17 cellular contexts compared by ENCODE assay signal in the genomic region with DNA sequence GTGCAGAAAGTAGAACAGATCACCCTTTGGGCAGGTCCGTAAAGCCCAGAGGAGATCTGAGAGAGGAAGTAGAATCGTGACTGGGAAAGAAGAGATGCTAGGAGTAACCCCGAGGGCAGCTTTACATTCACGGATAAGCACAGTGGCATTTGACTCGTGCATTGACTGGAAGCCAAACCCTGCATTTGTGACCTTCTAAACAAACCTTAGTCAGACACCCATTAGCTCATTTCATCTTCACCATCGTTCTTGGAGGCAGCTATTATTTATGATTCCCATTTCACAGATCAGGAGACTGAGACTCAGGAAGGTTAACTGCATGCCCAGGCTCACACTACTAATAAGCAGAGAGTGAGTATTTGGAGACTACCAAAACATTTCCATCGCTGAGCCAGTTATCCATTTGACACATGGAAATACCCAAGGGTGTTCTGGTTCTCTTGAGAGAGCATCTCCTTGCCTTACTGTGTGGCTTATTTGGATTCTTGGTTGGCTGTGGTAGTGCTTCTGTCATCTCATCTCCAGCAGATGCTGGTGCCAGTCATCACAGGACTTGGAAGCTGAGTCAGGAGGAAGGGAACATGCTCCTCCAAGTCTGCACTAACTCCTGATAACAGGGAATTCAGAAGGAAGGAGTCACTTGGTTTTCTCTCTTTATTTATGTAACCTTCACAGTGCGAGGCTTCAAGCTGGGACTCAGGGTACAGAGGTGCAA. TPM values are rescaled to one million over a fixed set of nuclear protein-coding genes. Genes with fewer than 3 reads are reported as not detected.
DNase-seq lines count a peak whose midpoint lies in the region; ATAC-seq and TF ChIP-seq lines count a peak whose summit lies in the region.
"Had no signal": no experiment of that assay in that cellular context is flagged by ENCODE, and none has a peak within 500 bp of the region (broad histone marks: within the 10 kb centered on the region; RNA-seq: fewer than 3 reads in every experiment).

No MANE protein-coding gene starts in this region.

- TF ChIP-seq CTCF in right atrium auricular region (IDR thresholded peaks at IDR 0.05) (no peak), fibroblast of lung (conservative IDR thresholded peaks at IDR 0.05 in 1 of 2, IDR thresholded peaks at IDR 0.05 in 1 of 2; ENCODE audit: low read depth in 1 of 2, low read length in 2 of 2) (no peak), ovary (IDR thresholded peaks at IDR 0.05) (no peak)

- no peaks in the 10 kb centered on the region for H3K27me3 ChIP-seq in right atrium auricular region
- H3K27me3 ChIP-seq in MG63 = no peaks in the 10 kb centered on the region
- H3K27me3 ChIP-seq in fibroblast of lung (ENCODE audit: control insufficient read depth, insufficient read depth, low read length) = no peaks in the 10 kb centered on the region
- H3K27me3 ChIP-seq in ovary = no peaks in the 10 kb centered on the region

- no peak overlapping the region for H3K4me2 ChIP-seq in fibroblast of lung (ENCODE audit: extremely low read depth, insufficient read depth, low read length)
- H3K4me2 ChIP-seq: A549 had no signal

- H3K9me3 ChIP-seq in right atrium auricular region (no peaks in the 10 kb centered on the region), MG63 (no peaks in the 10 kb centered on the region), fibroblast of lung (ENCODE audit: control insufficient read depth, insufficient read depth, low read depth, low read length) (no peaks in the 10 kb centered on the region), ovary (no peaks in the 10 kb centered on the region)
- H3K9me3 ChIP-seq: A549 had no signal

- H2AFZ ChIP-seq in fibroblast of lung (ENCODE audit: low read length) = peak overlapping the region; percentile 28

- H3K4me3 ChIP-seq in right atrium auricular region (no peak overlapping the region), MG63 (no peak overlapping the region), fibroblast of lung (replicated peaks in 1 of 4; ENCODE audit: control extremely low read depth in 1 of 4, insufficient read depth in 1 of 4, low read depth in 3 of 4, low read length in 4 of 4) (no peak overlapping the region), ovary (no peak overlapping the region)
- H3K4me3 ChIP-seq: A549 had no signal

- ATAC-seq in Right ventricle myocardium inferior = no peak
- ATAC-seq in GM19452 (IDR thresholded peaks at IDR 0.05; ENCODE audit: unreplicated experiment) = no peak
- ATAC-seq: A549 had no signal

- no peaks in the 10 kb centered on the region for H3K79me2 ChIP-seq in fibroblast of lung (ENCODE audit: control insufficient read depth, insufficient read depth, low read length)

- H3K9ac ChIP-seq in fibroblast of lung (ENCODE audit: insufficient read depth, low read length) = no peak overlapping the region

- H3K27ac ChIP-seq in right atrium auricular region = peak overlapping the region; percentile 79 to 84
- no peak overlapping the region for H3K27ac ChIP-seq in fibroblast of lung (ENCODE audit: insufficient read depth, low read length)
- H3K27ac ChIP-seq in ovary = no peak overlapping the region
- H3K27ac ChIP-seq: A549 had no signal

- H3K4me1 ChIP-seq in right atrium auricular region = peaks cover 0 to 32% of the 10 kb centered on the region in 2 donors
- peaks cover 13% of the 10 kb centered on the region for H3K4me1 ChIP-seq in fibroblast of lung (ENCODE audit: control insufficient read depth, extremely low read depth, insufficient read depth, low read length)
- no peaks in the 10 kb centered on the region for H3K4me1 ChIP-seq in ovary (ENCODE audit: insufficient read depth)

- TF ChIP-seq POLR2A in ovary (IDR thresholded peaks at IDR 0.05) = no peak

- no peak for TF ChIP-seq EP300 in ovary (IDR thresholded peaks at IDR 0.05)

- no peaks in the 10 kb centered on the region for H4K20me1 ChIP-seq in fibroblast of lung (ENCODE audit: control insufficient read depth, extremely low read depth, insufficient read depth, low read length)

- DNase-seq in right atrium auricular region (ENCODE audit: low spot score) (no peak), Right ventricle myocardium inferior (ENCODE audit: missing footprints) (no peak), MG63 (peak; percentile 59), fibroblast of lung (ENCODE audit: low read depth in 2 of 2) (peak in 1 of 2 donors; percentile 67), SKM-1 (lab: John Stamatoyannopoulos, UW; ENCODE audit: unreplicated experiment) (no peak), COLO668 (lab: John Stamatoyannopoulos, UW; ENCODE audit: unreplicated experiment) (no peak), ovary (no peak)
- DNase-seq: activated CD4-positive, alpha-beta T cell treated with anti-CD3 and anti-CD28 coated beads for 4 hours; activated effector memory CD4-positive, alpha-beta T cell treated with anti-CD3 and anti-CD28 coated beads, Interleukin-2, amount 50 U/mL, for 16 hours; caudate nucleus; DMS53; kidney; NCI-H446; nucleus accumbens; stimulated activated CD4-positive, alpha-beta T cell treated with anti-CD3 and anti-CD28 coated beads, Interleukin-2, amount 100 ng/mL, for 48 hours had no signal

- WGBS in ovary, 3 donors = 77 to 79% (median 78%) methylated on average over 8 of the region's 8 CpGs

- intact Hi-C loops in Right ventricle myocardium inferior (cut with DNase I) (loop anchor here (5.0 kb wide), 2 partner anchors 54 to 74 kb away; a partner anchor contains a TSS), ovary (cut with DNase I) (no loop called here)

- H3K36me3 ChIP-seq in right atrium auricular region = peaks cover 6% of the 10 kb centered on the region
- no peaks in the 10 kb centered on the region for H3K36me3 ChIP-seq in MG63
- H3K36me3 ChIP-seq in fibroblast of lung (ENCODE audit: control insufficient read depth, insufficient read depth, low read length) = no peaks in the 10 kb centered on the region
- no peaks in the 10 kb centered on the region for H3K36me3 ChIP-seq in ovary

RNA-seq across cellular contexts. Expression of a gene that starts 55.1 kb away (rescaled TPM):
- total RNA-seq in right atrium auricular region (10 to 100 TPM; 50.0 to 56.3 TPM), Right ventricle myocardium inferior (55.7 TPM), fibroblast of lung (0.26 and 0.50 TPM in 2 replicates), ovary (1 to 10 TPM; 1.9 to 6.3 (median 3.0) TPM)
- total RNA-seq in MG63 (2014; rRNA removed; shearing (Covaris generic); ENCODE audit: low replicate concordance) = 3.4 and 3.9 TPM in 2 replicates
- polyA plus RNA-seq in fibroblast of lung (2.2 and 6.1 TPM in 2 replicates), ovary (1 to 10 TPM; 2.2 to 6.4 TPM)
- polyA plus RNA-seq in fibroblast of lung (2012) = 2.0 and 2.3 TPM in 2 replicates
- polyA minus RNA-seq in fibroblast of lung (ENCODE audit: low replicate concordance) = 2.0 and 12.6 TPM in 2 replicates

Comparison
In these comparisons a context has a peak if more than half of its experiments do, and no peak if none do; other contexts are left out.
1. H3K27ac ChIP-seq: peak in right atrium auricular region (2 of 2); none in fibroblast of lung (single experiment) and ovary (0 of 2).